Comparison of ENCODE assay signal across 8 cellular contexts in genomic region chr2:202276060-202276720, GRCh38. TPM values are rescaled to one million over a fixed set of nuclear protein-coding genes. Genes with fewer than 3 reads are reported as not detected.
A peak's percentile ranks its signal among the peaks of the same experiment; 100 is the strongest.
DNase-seq lines count a peak whose midpoint lies in the region; ATAC-seq and TF ChIP-seq lines count a peak whose summit lies in the region.
"Not testable (repeated sequence)": the region's sequence is repeated elsewhere in the genome, so short reads cannot be mapped to it uniquely, and the experiment has no call there.

No MANE protein-coding gene starts in this region.

- H3K4me2 ChIP-seq in SK-N-SH, result not testable (repeated sequence)

- peaks cover 100% of the 10 kb centered on the region for H3K79me2 ChIP-seq in SK-N-SH (ENCODE audit: insufficient read depth)

- WGBS in SK-N-SH (ENCODE audit: low lambda C conversion rate), result 73% methylated on average over 10 of the region's 11 CpGs

- H3K27ac ChIP-seq in SK-N-SH (ENCODE audit: low read depth in 2 of 2, low read length in 1 of 2), result peak overlapping the region in 1 of 2 experiments; percentile 23; a peak in 2 of 4 replicates

- H3K36me3 Mint-ChIP-seq in activated CD8-positive, alpha-beta T cell treated with anti-CD3 and anti-CD28 coated beads for 36 hours (ENCODE audit: low read depth), result peaks cover 52% of the 10 kb centered on the region
- peaks cover 36% of the 10 kb centered on the region for H3K36me3 Mint-ChIP-seq in activated naive CD8-positive, alpha-beta T cell treated with anti-CD3 and anti-CD28 coated beads for 36 hours

- H3K36me3 ChIP-seq in SK-N-SH (replicated peaks in 1 of 2; ENCODE audit: control insufficient read depth in 1 of 2, insufficient read depth in 2 of 2, low read length in 1 of 2), result peaks cover 31 to 47% of the 10 kb centered on the region in 2 experiments

- peak overlapping the region; percentile 19 for H3K4me3 Mint-ChIP-seq in activated CD8-positive, alpha-beta T cell treated with anti-CD3 and anti-CD28 coated beads for 36 hours
- not testable (repeated sequence) for H3K4me3 Mint-ChIP-seq in activated naive CD8-positive, alpha-beta T cell treated with anti-CD3 and anti-CD28 coated beads for 36 hours

- not testable (repeated sequence) for H2AFZ ChIP-seq in SK-N-SH (ENCODE audit: low read depth)

- H3K27ac Mint-ChIP-seq in activated CD8-positive, alpha-beta T cell treated with anti-CD3 and anti-CD28 coated beads for 36 hours, result peak overlapping the region; percentile 89
- peak overlapping the region; percentile 77 for H3K27ac Mint-ChIP-seq in activated naive CD8-positive, alpha-beta T cell treated with anti-CD3 and anti-CD28 coated beads for 36 hours

- H3K27me3 ChIP-seq in SK-N-SH (ENCODE audit: insufficient read depth), result not testable (repeated sequence)

- H3K4me1 ChIP-seq in SK-N-SH (ENCODE audit: control insufficient read depth in 1 of 2, insufficient read depth in 2 of 2, low read depth in 1 of 2, low read length in 1 of 2), result peaks cover 0 to 29% of the 10 kb centered on the region in 2 experiments; a peak in 2 of 4 replicates

- H4K20me1 ChIP-seq in SK-N-SH (ENCODE audit: insufficient read depth), result peaks cover 96% of the 10 kb centered on the region

- intact Hi-C loops in activated CD8-positive, alpha-beta T cell treated with anti-CD3 and anti-CD28 coated beads for 36 hours (cut with micrococcal nuclease), result not testable (repeated sequence)

- CTCF ChIA-PET in SK-N-SH (lab: Yijun Ruan, JAX), result interaction anchor here (1.6 kb wide), 1 partner anchor 8 kb away, joined by 4 read pairs; no protein-coding TSS in a partner anchor
- CTCF ChIA-PET in activated CD8-positive, alpha-beta T cell treated with anti-CD3 and anti-CD28 coated beads for 36 hours (lab: Charles Lee), result not testable (repeated sequence)

- H3K9ac ChIP-seq in SK-N-SH, result not testable (repeated sequence)

- POLR2A ChIA-PET in SK-N-SH (lab: Yijun Ruan, JAX), result not testable (repeated sequence)
- POLR2A ChIA-PET in activated CD8-positive, alpha-beta T cell treated with anti-CD3 and anti-CD28 coated beads for 36 hours (lab: Charles Lee), result interaction anchor here (3.0 to 15.1 kb wide), 2 partner anchors 7 to 18 kb away, joined by 12 to 234 read pairs; partner anchors contain the start of gene NOP58

- peaks cover 53% of the 10 kb centered on the region for H3K4me1 Mint-ChIP-seq in activated CD8-positive, alpha-beta T cell treated with anti-CD3 and anti-CD28 coated beads for 36 hours (ENCODE audit: low read depth)
- peaks cover 48% of the 10 kb centered on the region for H3K4me1 Mint-ChIP-seq in activated naive CD8-positive, alpha-beta T cell treated with anti-CD3 and anti-CD28 coated beads for 36 hours

- not testable (repeated sequence) for TF ChIP-seq EP300 in SK-N-SH (IDR thresholded peaks at IDR 0.05; ENCODE audit: borderline replicate concordance in 1 of 2, low read depth in 1 of 2, low read length in 1 of 2)

- H3F3A ChIP-seq in SK-N-SH (replicated peaks; ENCODE audit: insufficient read depth), result peaks cover 52% of the 10 kb centered on the region

- DNase-seq in AG10803 (ENCODE audit: low read depth) (peak; percentile 20), HPDE6-E6E7 (ENCODE audit: extremely low spot score) (peak; percentile 73), dermis blood vessel endothelial cell (peak; percentile 33), foreskin fibroblast (peak; percentile 34 to 58)
- DNase-seq in SK-N-SH; activated CD8-positive, alpha-beta T cell treated with anti-CD3 and anti-CD28 coated beads for 36 hours; activated naive CD8-positive, alpha-beta T cell treated with anti-CD3 and anti-CD28 coated beads for 36 hours: not testable (repeated sequence)
- DNase-seq in stimulated activated CD4-positive, alpha-beta T cell treated with anti-CD3 and anti-CD28 coated beads, Interleukin-2, amount 100 ng/mL, for 24 hours, result peak; percentile 25 to 31

- H3K27me3 Mint-ChIP-seq in activated CD8-positive, alpha-beta T cell treated with anti-CD3 and anti-CD28 coated beads for 36 hours; activated naive CD8-positive, alpha-beta T cell treated with anti-CD3 and anti-CD28 coated beads for 36 hours: not testable (repeated sequence)

- peak; percentile 55 for ATAC-seq in activated CD8-positive, alpha-beta T cell treated with anti-CD3 and anti-CD28 coated beads for 36 hours

- not testable (repeated sequence) for TF ChIP-seq RAD21 in SK-N-SH (IDR thresholded peaks at IDR 0.05; ENCODE audit: low read length)

- TF ChIP-seq CTCF in AG10803 (conservative IDR thresholded peaks at IDR 0.05; ENCODE audit: low read length); SK-N-SH (IDR thresholded peaks at IDR 0.05); activated CD8-positive, alpha-beta T cell treated with anti-CD3 and anti-CD28 coated beads for 36 hours (IDR thresholded peaks at IDR 0.05); foreskin fibroblast (IDR thresholded peaks at IDR 0.05; ENCODE audit: low read depth, low read length): not testable (repeated sequence)

- H3K4me3 ChIP-seq in AG10803 (ENCODE audit: low read length); SK-N-SH (ENCODE audit: low read depth in 2 of 2, low read length in 1 of 2); foreskin fibroblast (ENCODE audit: low read depth in 1 of 2, low read length in 2 of 2): not testable (repeated sequence)

- H3K9me2 ChIP-seq in SK-N-SH, result not testable (repeated sequence)

- not testable (repeated sequence) for H3K9me3 ChIP-seq in SK-N-SH

- not testable (repeated sequence) for H3K9me3 Mint-ChIP-seq in activated CD8-positive, alpha-beta T cell treated with anti-CD3 and anti-CD28 coated beads for 36 hours; activated naive CD8-positive, alpha-beta T cell treated with anti-CD3 and anti-CD28 coated beads for 36 hours

TF ChIP-seq in SK-N-SH, 30 proteins besides CTCF, POLR2A, EP300 and RAD21:
- TF ChIP-seq, protein P1, sequence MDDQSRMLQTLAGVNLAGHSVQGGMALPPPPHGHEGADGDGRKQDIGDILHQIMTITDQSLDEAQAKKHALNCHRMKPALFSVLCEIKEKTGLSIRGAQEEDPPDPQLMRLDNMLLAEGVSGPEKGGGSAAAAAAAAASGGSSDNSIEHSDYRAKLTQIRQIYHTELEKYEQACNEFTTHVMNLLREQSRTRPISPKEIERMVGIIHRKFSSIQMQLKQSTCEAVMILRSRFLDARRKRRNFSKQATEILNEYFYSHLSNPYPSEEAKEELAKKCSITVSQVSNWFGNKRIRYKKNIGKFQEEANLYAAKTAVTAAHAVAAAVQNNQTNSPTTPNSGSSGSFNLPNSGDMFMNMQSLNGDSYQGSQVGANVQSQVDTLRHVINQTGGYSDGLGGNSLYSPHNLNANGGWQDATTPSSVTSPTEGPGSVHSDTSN (IDR thresholded peaks at IDR 0.05), result peak; percentile 31
- TF ChIP-seq FOSL2 (IDR thresholded peaks at IDR 0.05; ENCODE audit: borderline replicate concordance, low read depth), result peak; percentile 39; the same call in 1 of the 2 replicates
- peak; percentile 12; the same call in 1 of the 2 replicates for TF ChIP-seq TCF12 (IDR thresholded peaks at IDR 0.05)

RNA-seq across cellular contexts. Expression of gene NOP58, which starts 10.6 kb away (rescaled TPM):
- 37.4 and 46.3 TPM in 2 replicates for polyA plus RNA-seq in SK-N-SH (2012; rRNA removed)
- polyA plus RNA-seq in SK-N-SH (2012; cell fraction: cytosol; rRNA removed), result 47.6 and 58.6 TPM in 2 replicates
- 61.9 and 76.4 TPM in 2 replicates for polyA plus RNA-seq in SK-N-SH (2012; cell fraction: nucleus; rRNA removed)
- total RNA-seq in activated CD8-positive, alpha-beta T cell treated with anti-CD3 and anti-CD28 coated beads for 36 hours, result 100 to 1,000 TPM; 161 to 170 TPM
- total RNA-seq in activated naive CD8-positive, alpha-beta T cell treated with anti-CD3 and anti-CD28 coated beads for 36 hours, result 100 to 1,000 TPM; 226 to 234 TPM
- total RNA-seq in dermis blood vessel endothelial cell, result 55.1 and 61.6 TPM in 2 replicates

RNA-seq across cellular contexts. Expression of gene SUMO1, which starts 37.8 kb away (rescaled TPM):
- polyA plus RNA-seq in SK-N-SH (2012; rRNA removed), result 42.8 and 45.4 TPM in 2 replicates
- polyA plus RNA-seq in SK-N-SH (2012; cell fraction: cytosol; rRNA removed), result 74.8 and 116 TPM in 2 replicates
- polyA plus RNA-seq in SK-N-SH (2012; cell fraction: nucleus; rRNA removed), result 5.8 and 15.4 TPM in 2 replicates
- total RNA-seq in activated CD8-positive, alpha-beta T cell treated with anti-CD3 and anti-CD28 coated beads for 36 hours, result 100 to 1,000 TPM; 114 to 115 TPM
- 100 to 1,000 TPM; 126 to 129 TPM for total RNA-seq in activated naive CD8-positive, alpha-beta T cell treated with anti-CD3 and anti-CD28 coated beads for 36 hours
- 123 and 132 TPM in 2 replicates for total RNA-seq in dermis blood vessel endothelial cell
